Comparison of ENCODE assay signal across 26 cellular contexts in the genomic region with DNA sequence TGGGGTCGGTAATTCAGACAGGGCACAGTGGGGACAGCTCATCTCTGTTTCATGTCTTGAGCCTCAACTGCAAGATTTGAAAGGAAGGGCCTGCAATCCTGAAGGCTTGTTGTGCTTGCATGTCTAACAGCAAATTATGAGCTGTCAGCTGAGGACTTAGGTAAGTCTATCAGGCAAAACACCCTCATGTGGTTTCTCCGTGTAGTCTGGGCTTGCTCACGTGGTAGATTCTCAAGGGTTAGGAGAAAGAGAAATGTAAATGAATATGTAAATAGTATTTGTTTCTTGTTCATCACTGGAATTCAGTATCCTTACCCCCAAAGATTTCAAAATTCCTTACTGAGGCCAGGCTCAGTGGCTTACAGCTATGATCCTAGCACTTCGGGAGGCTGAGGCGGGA. TPM values are rescaled to one million over a fixed set of nuclear protein-coding genes. Genes with fewer than 3 reads are reported as not detected.
"Had no signal": no experiment of that assay in that cellular context is flagged by ENCODE, and none has a peak within 500 bp of the region (broad histone marks: within the 10 kb centered on the region; RNA-seq: fewer than 3 reads in every experiment).

No MANE protein-coding gene starts in this region.

- DNase-seq: cortex of kidney; effector CD4-positive, alpha-beta T cell; foreskin fibroblast; gastrocnemius medialis; head of caudate nucleus; left ventricle myocardium superior; lower lobe of right lung; naive thymus-derived CD8-positive, alpha-beta T cell; occipital lobe; ovary; posterior cingulate gyrus; psoas muscle; right cardiac atrium; sigmoid colon; spleen; stimulated activated CD4-positive, alpha-beta T cell treated with anti-CD3 and anti-CD28 coated beads, Interleukin-15, amount 100 ng/mL, for 24 hours; stimulated activated CD4-positive, alpha-beta T cell treated with anti-CD3 and anti-CD28 coated beads, Interleukin-2, amount 100 ng/mL, for 48 hours; stimulated activated naive B cell treated with anti-CD40 and anti-IgM and Interleukin-4, amounts not matched to agents 10 μg/mL and 1 μg/mL and 100 μg/mL, for 72 hours; stomach; thyroid gland; trophoblast cell had no signal

- H3K36me3 ChIP-seq: ovary had no signal

- ATAC-seq: esophagus mucosa; gastrocnemius medialis; left ventricle myocardium superior; lower lobe of right lung; naive thymus-derived CD8-positive, alpha-beta T cell; psoas muscle; right cardiac atrium; stimulated activated naive B cell treated with anti-CD40 and anti-IgM and Interleukin-4, amounts not matched to agents 10 μg/mL and 1 μg/mL and 100 μg/mL, for 72 hours had no signal

- H3K9me3 Mint-ChIP-seq: naive thymus-derived CD8-positive, alpha-beta T cell; stimulated activated naive B cell treated with anti-CD40 and anti-IgM and Interleukin-4, amounts not matched to agents 10 μg/mL and 1 μg/mL and 100 μg/mL, for 72 hours had no signal

- H3K4me3 Mint-ChIP-seq: naive thymus-derived CD8-positive, alpha-beta T cell; stimulated activated naive B cell treated with anti-CD40 and anti-IgM and Interleukin-4, amounts not matched to agents 10 μg/mL and 1 μg/mL and 100 μg/mL, for 72 hours had no signal

- H3K27ac ChIP-seq: epithelial cell of prostate, gastrocnemius medialis, lower lobe of right lung, ovary, psoas muscle, sigmoid colon, spleen, stomach, thyroid gland, vagina had no signal

- H3K4me1 ChIP-seq: gastrocnemius medialis, lower lobe of right lung, psoas muscle, sigmoid colon, spleen, stomach, thyroid gland, vagina had no signal

- H3K27me3 ChIP-seq: gastrocnemius medialis, ovary, sigmoid colon, spleen, stomach, thyroid gland, vagina had no signal

- H3K4me3 ChIP-seq: gastrocnemius medialis, lower lobe of right lung, ovary, psoas muscle, sigmoid colon, spleen, stomach, thyroid gland, vagina had no signal

- H3K27ac Mint-ChIP-seq: stimulated activated naive B cell treated with anti-CD40 and anti-IgM and Interleukin-4, amounts not matched to agents 10 μg/mL and 1 μg/mL and 100 μg/mL, for 72 hours had no signal

- H3K4me1 Mint-ChIP-seq: naive thymus-derived CD8-positive, alpha-beta T cell; stimulated activated naive B cell treated with anti-CD40 and anti-IgM and Interleukin-4, amounts not matched to agents 10 μg/mL and 1 μg/mL and 100 μg/mL, for 72 hours had no signal

- FAIRE-seq: keratinocyte had no signal

- H3K9me3 ChIP-seq: gastrocnemius medialis, lower lobe of right lung, ovary, psoas muscle, sigmoid colon, spleen, stomach, thyroid gland, vagina had no signal

- H3K27me3 Mint-ChIP-seq: naive thymus-derived CD8-positive, alpha-beta T cell; stimulated activated naive B cell treated with anti-CD40 and anti-IgM and Interleukin-4, amounts not matched to agents 10 μg/mL and 1 μg/mL and 100 μg/mL, for 72 hours had no signal

RNA-seq across cellular contexts. Expression of a gene that starts 30.1 kb away (rescaled TPM):
- polyA plus RNA-seq: neural cell had no signal
